Comparison of ENCODE assay signal across 9 cellular contexts in the genomic region with DNA sequence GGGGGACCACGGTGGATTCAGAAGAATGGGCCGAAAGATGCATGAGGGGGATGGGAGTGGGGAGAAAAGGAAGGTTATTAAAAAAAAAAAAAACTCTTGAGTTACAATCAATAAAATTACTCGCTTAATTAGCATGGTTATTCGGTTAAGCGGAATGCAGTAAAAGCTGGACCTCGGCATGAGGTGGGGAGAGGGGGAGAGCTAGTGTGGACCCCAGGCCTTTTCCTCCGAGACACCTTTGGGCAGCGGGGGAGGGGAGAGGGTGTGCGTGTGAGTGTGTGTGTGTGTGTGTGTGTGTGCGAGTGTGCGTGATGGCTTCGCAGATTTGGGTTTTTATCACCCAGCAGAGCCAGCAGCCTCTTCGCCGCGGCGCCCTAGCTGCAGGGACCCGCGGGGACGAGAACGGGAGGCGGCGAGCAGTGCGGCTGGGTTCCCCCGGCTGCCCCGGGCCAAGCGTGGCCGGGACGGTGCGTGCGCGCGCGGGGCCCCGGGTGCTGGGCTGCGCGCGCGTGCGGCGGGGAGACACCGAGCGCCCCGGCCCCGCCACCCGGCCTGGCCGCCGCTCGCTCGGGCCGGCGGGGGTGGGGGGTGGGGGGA. TPM values are rescaled to one million over a fixed set of nuclear protein-coding genes. Genes with fewer than 3 reads are reported as not detected.
DNase-seq lines count a peak whose midpoint lies in the region; ATAC-seq, FAIRE-seq and TF ChIP-seq lines count a peak whose summit lies in the region.
"Had no signal": no experiment of that assay in that cellular context is flagged by ENCODE, and none has a peak within 500 bp of the region (broad histone marks: within the 10 kb centered on the region; RNA-seq: fewer than 3 reads in every experiment).

No MANE protein-coding gene starts in this region.

- BruUV-seq in HCT116 (replicated peaks; lab: Mats Ljungman, UMichigan), result no TSS peak

- H3K9me2 ChIP-seq in HCT116 (ENCODE audit: insufficient read depth), result no peaks in the 10 kb centered on the region

- CTCF ChIA-PET in HCT116 (lab: Charles Lee), result interaction anchor here (1.4 to 2.7 kb wide), 2 partner anchors 34 to 107 kb away, joined by 3 to 15 read pairs; no protein-coding TSS in a partner anchor

- intact Hi-C loops in HCT116 (cut with micrococcal nuclease), result no loop called here
- intact Hi-C loops in right cardiac atrium (cut with DNase I), result loop anchor here in 1 of 4 donors (5.0 kb wide), 1 partner anchor 83 kb away; no protein-coding TSS in a partner anchor

- TF ChIP-seq POLR2A in HCT116 (IDR thresholded peaks at IDR 0.05; ENCODE audit: borderline replicate concordance, extremely low read depth, insufficient read depth, insufficient read length), result no peak

- RAD21 ChIA-PET in HCT116 (lab: Charles Lee; ENCODE audit: low non-redundant PET in 1 of 2, low total read pairs in 2 of 2, uncharacterized antibody in 2 of 2, unreplicated experiment in 2 of 2), result no interaction called here

- 3% methylated on average over 51 of the region's 51 CpGs for WGBS in right cardiac atrium
- WGBS in smooth muscle cell (ENCODE audit: low lambda C conversion rate), result under 1% methylated on average over 24 of the region's 51 CpGs

- peaks cover 78% of the 10 kb centered on the region for H3K79me2 ChIP-seq in HCT116 (ENCODE audit: insufficient read depth, low read length)
- peaks cover 80% of the 10 kb centered on the region for H3K79me2 ChIP-seq in smooth muscle cell (ENCODE audit: low read depth)

- H3K9ac ChIP-seq in HCT116 (ENCODE audit: low read length), result peak overlapping the region; percentile 95
- peak overlapping the region; percentile 92 for H3K9ac ChIP-seq in smooth muscle cell (ENCODE audit: low read depth)

- no peaks in the 10 kb centered on the region; a peak in 1 of 4 replicates for H3K36me3 ChIP-seq in HCT116 (ENCODE audit: control insufficient read depth in 1 of 2, insufficient read depth in 2 of 2, low read length in 2 of 2)
- H3K36me3 ChIP-seq in smooth muscle cell (ENCODE audit: low read depth), result no peaks in the 10 kb centered on the region

- H2AFZ ChIP-seq in HCT116 (ENCODE audit: low read depth, low read length, poor library complexity, severe bottlenecking) (no peak overlapping the region), smooth muscle cell (ENCODE audit: low read depth) (peak overlapping the region; percentile 82)

- ATAC-seq in HCT116 (no peak), right cardiac atrium (no peak), HG03460 (IDR thresholded peaks at IDR 0.05; ENCODE audit: unreplicated experiment) (no peak)

- H4K20me1 ChIP-seq in HCT116 (ENCODE audit: insufficient read depth) (no peaks in the 10 kb centered on the region), smooth muscle cell (ENCODE audit: low read depth) (peaks cover 8% of the 10 kb centered on the region)

- no peak for FAIRE-seq in GM19239 (lab: Jason Lieb, UNC)
- FAIRE-seq: TTC549 had no signal

- H3K4me2 ChIP-seq in HCT116 (ENCODE audit: low read length), result peak overlapping the region; percentile 78
- peak overlapping the region; percentile 100 for H3K4me2 ChIP-seq in smooth muscle cell

- no peaks in the 10 kb centered on the region for H3K27me3 ChIP-seq in HCT116 (ENCODE audit: insufficient read depth, low read length)
- no peaks in the 10 kb centered on the region for H3K27me3 ChIP-seq in right cardiac atrium (ENCODE audit: control insufficient read depth, insufficient read depth)
- H3K27me3 ChIP-seq in smooth muscle cell (ENCODE audit: low read depth), result no peaks in the 10 kb centered on the region

- peaks cover 31 to 46% of the 10 kb centered on the region in 2 experiments for H3K4me1 ChIP-seq in HCT116 (ENCODE audit: control insufficient read depth in 1 of 2, insufficient read depth in 2 of 2, low read length in 2 of 2)
- peaks cover 10% of the 10 kb centered on the region for H3K4me1 ChIP-seq in right cardiac atrium (ENCODE audit: control insufficient read depth, insufficient read depth, low read length)
- peaks cover 48% of the 10 kb centered on the region for H3K4me1 ChIP-seq in smooth muscle cell (ENCODE audit: low read depth)

- H3F3A ChIP-seq in smooth muscle cell (ENCODE audit: low read depth), result peaks cover 24% of the 10 kb centered on the region

- H3K4me3 ChIP-seq in HCT116 (replicated peaks in 1 of 2; ENCODE audit: low read depth in 1 of 2, low read length in 2 of 2), result peak overlapping the region; percentile 82 to 83
- peak overlapping the region; percentile 47 for H3K4me3 ChIP-seq in WI38 (ENCODE audit: low read depth, low read length)
- H3K4me3 ChIP-seq in right cardiac atrium (ENCODE audit: low read length), result peak overlapping the region; percentile 91
- H3K4me3 ChIP-seq in smooth muscle cell, result peak overlapping the region; percentile 88

- no peak for DNase-seq in HCT116 (ENCODE audit: low read depth, low spot score)
- peak in 2 of 3 donors; percentile 59 to 65 for DNase-seq in right cardiac atrium
- no peak for DNase-seq in smooth muscle cell (lab: John Stamatoyannopoulos, UW; ENCODE audit: unreplicated experiment)
- DNase-seq in GM19239 (ENCODE audit: insufficient read length, low spot score), result no peak
- DNase-seq in NCI-H1105 treated with DMSO at 0.1 percent for 48 hours (lab: John Stamatoyannopoulos, UW), result no peak
- no peak for DNase-seq in stimulated activated CD4-positive, alpha-beta T cell treated with anti-CD3 and anti-CD28 coated beads, Interleukin-1b, Interleukin-23, amount 100 ng/mL, for 48 hours

- H3K9me3 ChIP-seq in HCT116 (ENCODE audit: control insufficient read depth in 1 of 2, insufficient read depth in 1 of 2, low read depth in 1 of 2, low read length in 2 of 2) (no peaks in the 10 kb centered on the region), right cardiac atrium (ENCODE audit: control insufficient read depth, low read length) (no peaks in the 10 kb centered on the region), smooth muscle cell (replicated peaks; ENCODE audit: low read depth) (no peaks in the 10 kb centered on the region)

- TF ChIP-seq RAD21 in HCT116 (IDR thresholded peaks at IDR 0.05; ENCODE audit: low read depth), result no peak

- POLR2A ChIA-PET in HCT116 (lab: Charles Lee), result interaction anchor here (0.6 to 2.4 kb wide), 6 partner anchors 19 to 834 kb away, joined by 3 to 10 read pairs (median 5); a partner anchor contains a TSS

- TF ChIP-seq CTCF in HCT116 (IDR thresholded peaks at IDR 0.05 in 2 of 3, conservative IDR thresholded peaks at IDR 0.05 in 1 of 3; ENCODE audit: borderline replicate concordance in 1 of 3, insufficient read depth in 1 of 3, low read depth in 2 of 3, low read length in 2 of 3) (no peak), WI38 (IDR thresholded peaks at IDR 0.05; ENCODE audit: low read depth, low read length) (no peak), smooth muscle cell (IDR thresholded peaks at IDR 0.05; ENCODE audit: borderline replicate concordance, insufficient read depth, poor library complexity, severe bottlenecking) (no peak)

- H3K27ac ChIP-seq in HCT116 (ENCODE audit: low read depth, low read length), result peak overlapping the region; percentile 99
- H3K27ac ChIP-seq in right cardiac atrium (ENCODE audit: low read length), result peak overlapping the region; percentile 81
- H3K27ac ChIP-seq in smooth muscle cell (ENCODE audit: low read depth), result peak overlapping the region; percentile 30

TF ChIP-seq in HCT116, 20 proteins besides CTCF, POLR2A, EP300 and RAD21:
- peak; percentile 23 for TF ChIP-seq TCF7L2 (IDR thresholded peaks at IDR 0.05; ENCODE audit: borderline replicate concordance, extremely low read depth, insufficient read depth, insufficient read length)
- TF ChIP-seq, protein P1, sequence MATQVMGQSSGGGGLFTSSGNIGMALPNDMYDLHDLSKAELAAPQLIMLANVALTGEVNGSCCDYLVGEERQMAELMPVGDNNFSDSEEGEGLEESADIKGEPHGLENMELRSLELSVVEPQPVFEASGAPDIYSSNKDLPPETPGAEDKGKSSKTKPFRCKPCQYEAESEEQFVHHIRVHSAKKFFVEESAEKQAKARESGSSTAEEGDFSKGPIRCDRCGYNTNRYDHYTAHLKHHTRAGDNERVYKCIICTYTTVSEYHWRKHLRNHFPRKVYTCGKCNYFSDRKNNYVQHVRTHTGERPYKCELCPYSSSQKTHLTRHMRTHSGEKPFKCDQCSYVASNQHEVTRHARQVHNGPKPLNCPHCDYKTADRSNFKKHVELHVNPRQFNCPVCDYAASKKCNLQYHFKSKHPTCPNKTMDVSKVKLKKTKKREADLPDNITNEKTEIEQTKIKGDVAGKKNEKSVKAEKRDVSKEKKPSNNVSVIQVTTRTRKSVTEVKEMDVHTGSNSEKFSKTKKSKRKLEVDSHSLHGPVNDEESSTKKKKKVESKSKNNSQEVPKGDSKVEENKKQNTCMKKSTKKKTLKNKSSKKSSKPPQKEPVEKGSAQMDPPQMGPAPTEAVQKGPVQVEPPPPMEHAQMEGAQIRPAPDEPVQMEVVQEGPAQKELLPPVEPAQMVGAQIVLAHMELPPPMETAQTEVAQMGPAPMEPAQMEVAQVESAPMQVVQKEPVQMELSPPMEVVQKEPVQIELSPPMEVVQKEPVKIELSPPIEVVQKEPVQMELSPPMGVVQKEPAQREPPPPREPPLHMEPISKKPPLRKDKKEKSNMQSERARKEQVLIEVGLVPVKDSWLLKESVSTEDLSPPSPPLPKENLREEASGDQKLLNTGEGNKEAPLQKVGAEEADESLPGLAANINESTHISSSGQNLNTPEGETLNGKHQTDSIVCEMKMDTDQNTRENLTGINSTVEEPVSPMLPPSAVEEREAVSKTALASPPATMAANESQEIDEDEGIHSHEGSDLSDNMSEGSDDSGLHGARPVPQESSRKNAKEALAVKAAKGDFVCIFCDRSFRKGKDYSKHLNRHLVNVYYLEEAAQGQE (IDR thresholded peaks at IDR 0.05; ENCODE audit: low read depth), result no peak

RNA-seq across cellular contexts. Expression of a gene that starts 3.7 kb away (rescaled TPM):
- total RNA-seq in HCT116 (2021; ENCODE audit: unreplicated experiment) (45.2 TPM), right cardiac atrium (10 to 100 TPM in 2 of 4 donors, 1 to 10 TPM in 2; 8.3 to 12.8 (median 9.4) TPM), smooth muscle cell (4.6 and 5.4 TPM in 2 replicates)
- polyA plus RNA-seq in HCT116 (2012), result 16.1 and 18.2 TPM in 2 replicates
- polyA plus RNA-seq in right cardiac atrium (8.7 TPM), smooth muscle cell (3.2 and 3.9 TPM in 2 replicates)

Comparison
In these comparisons a context has a peak if more than half of its experiments do, and no peak if none do; other contexts are left out.
1. DNase-seq: peak in right cardiac atrium (2 of 3); none in HCT116 (single experiment), smooth muscle cell (single experiment), GM19239 (single experiment), NCI-H1105 treated with DMSO at 0.1 percent for 48 hours (single experiment) and stimulated activated CD4-positive, alpha-beta T cell treated with anti-CD3 and anti-CD28 coated beads, Interleukin-1b, Interleukin-23, amount 100 ng/mL, for 48 hours (single experiment).
2. H3K27ac ChIP-seq: peak in every context shown above with its lines; median percentile 99 in HCT116; 81 in right cardiac atrium; 30 in smooth muscle cell.
3. Peak in every context shown above with its lines, with median percentiles within 50 percentile points of each other: H3K4me3 ChIP-seq.